Comparison of ENCODE assay signal across 9 cellular contexts in genomic region chr22:50236731-50237409, GRCh38. TPM values are rescaled to one million over a fixed set of nuclear protein-coding genes. Genes with fewer than 3 reads are reported as not detected.
A peak's percentile ranks its signal among the peaks of the same experiment; 100 is the strongest.
DNase-seq lines count a peak whose midpoint lies in the region; ATAC-seq, FAIRE-seq and TF ChIP-seq lines count a peak whose summit lies in the region.
"Had no signal": no experiment of that assay in that cellular context is flagged by ENCODE, and none has a peak within 500 bp of the region (broad histone marks: within the 10 kb centered on the region; RNA-seq: fewer than 3 reads in every experiment).

No MANE protein-coding gene starts in this region.

- H3K79me2 ChIP-seq in Karpas-422 (ENCODE audit: low read length): peaks cover 63% of the 10 kb centered on the region
- peaks cover 18% of the 10 kb centered on the region for H3K79me2 ChIP-seq in neural cell (replicated peaks; ENCODE audit: insufficient read depth, low read length)

- TF ChIP-seq CTCF in bronchial epithelial cell (IDR thresholded peaks at IDR 0.05; ENCODE audit: insufficient read depth, low read length, severe bottlenecking) (peak; percentile 52), neural cell (IDR thresholded peaks at IDR 0.05; ENCODE audit: poor library complexity, severe bottlenecking) (peak; percentile 41)

- H3K27me3 ChIP-seq in Karpas-422 (ENCODE audit: low read length) (no peaks in the 10 kb centered on the region), bronchial epithelial cell (ENCODE audit: control insufficient read depth, insufficient read depth, low read length) (no peaks in the 10 kb centered on the region), neural cell (ENCODE audit: insufficient read depth, low read depth, low read length) (no peaks in the 10 kb centered on the region)

- H3K9me2 ChIP-seq in Karpas-422 (replicated peaks; ENCODE audit: insufficient read depth, low read length): no peaks in the 10 kb centered on the region
- H3K9me2 ChIP-seq in neural cell (ENCODE audit: insufficient read depth, low read length): no peaks in the 10 kb centered on the region

- no peak for FAIRE-seq in bronchial epithelial cell (lab: Jason Lieb, UNC)

- TF ChIP-seq EP300 in neural cell (conservative IDR thresholded peaks at IDR 0.05; ENCODE audit: poor library complexity, severe bottlenecking): no peak

- H4K20me1 ChIP-seq in Karpas-422 (ENCODE audit: insufficient read depth, low read depth, low read length): peaks cover 18% of the 10 kb centered on the region
- no peaks in the 10 kb centered on the region for H4K20me1 ChIP-seq in neural cell (ENCODE audit: insufficient read depth)

- peaks cover 10% of the 10 kb centered on the region; the same call in 1 of the 2 replicates for H3K36me3 ChIP-seq in Karpas-422 (ENCODE audit: insufficient read depth, low read length)
- H3K36me3 ChIP-seq in bronchial epithelial cell (ENCODE audit: control insufficient read depth, insufficient read depth, low read length): peaks cover 12% of the 10 kb centered on the region
- no peaks in the 10 kb centered on the region for H3K36me3 ChIP-seq in neural cell (ENCODE audit: insufficient read depth, low read length)

- H3K9me3 ChIP-seq in Karpas-422 (ENCODE audit: low read length): no peaks in the 10 kb centered on the region
- no peaks in the 10 kb centered on the region for H3K9me3 ChIP-seq in neural cell (ENCODE audit: low read length)

- no peak overlapping the region for H2AFZ ChIP-seq in Karpas-422 (ENCODE audit: low read length)
- no peak overlapping the region for H2AFZ ChIP-seq in neural cell (ENCODE audit: low read depth, low read length)

- DNase-seq in NCI-H2227 (lab: John Stamatoyannopoulos, UW; ENCODE audit: unreplicated experiment) (peak; percentile 26), NCI-H2227 treated with DMSO at 0.1 percent for 48 hours (lab: John Stamatoyannopoulos, UW) (no peak), Karpas-422 (peak; percentile 61), bronchial epithelial cell (ENCODE audit: low read depth) (no peak), iPS-NIHi7 (ENCODE audit: extremely low spot score) (no peak)
- DNase-seq in stimulated activated CD8-positive, alpha-beta memory T cell treated with anti-CD3 and anti-CD28 coated beads, Interleukin-4, amount 100 ng/mL, for 48 hours: no peak
- DNase-seq: CD8-positive, alpha-beta memory T cell had no signal

- no peak for ATAC-seq in GM21447 (IDR thresholded peaks at IDR 0.05; ENCODE audit: unreplicated experiment)

- no peak overlapping the region for H3K27ac ChIP-seq in Karpas-422 (ENCODE audit: low read length)
- no peak overlapping the region for H3K27ac ChIP-seq in neural cell (ENCODE audit: low read length)

- H3F3A ChIP-seq in neural cell (ENCODE audit: insufficient read depth, low read length, poor library complexity, severe bottlenecking): no peaks in the 10 kb centered on the region

- H3K4me3 ChIP-seq in Karpas-422 (ENCODE audit: low read length): no peak overlapping the region
- no peak overlapping the region for H3K4me3 ChIP-seq in bronchial epithelial cell (ENCODE audit: low read depth, low read length)
- H3K4me3 ChIP-seq in neural cell (ENCODE audit: low read length): no peak overlapping the region

- TF ChIP-seq RAD21 in neural cell (conservative IDR thresholded peaks at IDR 0.05): no peak

- H3K9ac ChIP-seq in Karpas-422 (ENCODE audit: low read length) (no peak overlapping the region), neural cell (ENCODE audit: low read length) (no peak overlapping the region)

- H3K4me2 ChIP-seq in Karpas-422 (ENCODE audit: low read depth, low read length, poor library complexity, severe bottlenecking) (no peak overlapping the region), neural cell (ENCODE audit: low read length) (no peak overlapping the region)

- peaks cover 7% of the 10 kb centered on the region for H3K4me1 ChIP-seq in Karpas-422 (ENCODE audit: low read length)

TF ChIP-seq in neural cell, 6 proteins besides CTCF, POLR2A, EP300 and RAD21:
- TF ChIP-seq SMC3 (conservative IDR thresholded peaks at IDR 0.05; ENCODE audit: poor library complexity) (peak; percentile 35), EZH2 (IDR thresholded peaks at IDR 0.05; ENCODE audit: borderline replicate concordance, insufficient read depth, low read length, poor library complexity, severe bottlenecking) (no peak), POLR2AphosphoS5 (IDR thresholded peaks at IDR 0.05) (no peak), MXI1 (conservative IDR thresholded peaks at IDR 0.05; ENCODE audit: poor library complexity, severe bottlenecking) (no peak), TAF1 (IDR thresholded peaks at IDR 0.05; ENCODE audit: low read depth) (no peak)
- TF ChIP-seq, protein P1, sequence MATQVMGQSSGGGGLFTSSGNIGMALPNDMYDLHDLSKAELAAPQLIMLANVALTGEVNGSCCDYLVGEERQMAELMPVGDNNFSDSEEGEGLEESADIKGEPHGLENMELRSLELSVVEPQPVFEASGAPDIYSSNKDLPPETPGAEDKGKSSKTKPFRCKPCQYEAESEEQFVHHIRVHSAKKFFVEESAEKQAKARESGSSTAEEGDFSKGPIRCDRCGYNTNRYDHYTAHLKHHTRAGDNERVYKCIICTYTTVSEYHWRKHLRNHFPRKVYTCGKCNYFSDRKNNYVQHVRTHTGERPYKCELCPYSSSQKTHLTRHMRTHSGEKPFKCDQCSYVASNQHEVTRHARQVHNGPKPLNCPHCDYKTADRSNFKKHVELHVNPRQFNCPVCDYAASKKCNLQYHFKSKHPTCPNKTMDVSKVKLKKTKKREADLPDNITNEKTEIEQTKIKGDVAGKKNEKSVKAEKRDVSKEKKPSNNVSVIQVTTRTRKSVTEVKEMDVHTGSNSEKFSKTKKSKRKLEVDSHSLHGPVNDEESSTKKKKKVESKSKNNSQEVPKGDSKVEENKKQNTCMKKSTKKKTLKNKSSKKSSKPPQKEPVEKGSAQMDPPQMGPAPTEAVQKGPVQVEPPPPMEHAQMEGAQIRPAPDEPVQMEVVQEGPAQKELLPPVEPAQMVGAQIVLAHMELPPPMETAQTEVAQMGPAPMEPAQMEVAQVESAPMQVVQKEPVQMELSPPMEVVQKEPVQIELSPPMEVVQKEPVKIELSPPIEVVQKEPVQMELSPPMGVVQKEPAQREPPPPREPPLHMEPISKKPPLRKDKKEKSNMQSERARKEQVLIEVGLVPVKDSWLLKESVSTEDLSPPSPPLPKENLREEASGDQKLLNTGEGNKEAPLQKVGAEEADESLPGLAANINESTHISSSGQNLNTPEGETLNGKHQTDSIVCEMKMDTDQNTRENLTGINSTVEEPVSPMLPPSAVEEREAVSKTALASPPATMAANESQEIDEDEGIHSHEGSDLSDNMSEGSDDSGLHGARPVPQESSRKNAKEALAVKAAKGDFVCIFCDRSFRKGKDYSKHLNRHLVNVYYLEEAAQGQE (IDR thresholded peaks at IDR 0.05; ENCODE audit: borderline replicate concordance): no peak
TF ChIP-seq in neural cell: peak in this region for 1.

RNA-seq across cellular contexts. Expression of gene TUBGCP6, which starts 8.0 kb away (rescaled TPM):
- total RNA-seq in Karpas-422 (2014; rRNA removed; shearing (Covaris generic); ENCODE audit: low replicate concordance): 16.9 and 32.5 TPM in 2 replicates
- total RNA-seq in bronchial epithelial cell: 18.2 TPM in 2 replicates
- 74.5 and 89.1 TPM in 2 replicates for polyA plus RNA-seq in neural cell
- 58.4 and 60.8 TPM in 2 replicates for polyA minus RNA-seq in neural cell

RNA-seq across cellular contexts. Expression of gene HDAC10, which starts 14.2 kb away (rescaled TPM):
- total RNA-seq in Karpas-422 (2014; rRNA removed; shearing (Covaris generic); ENCODE audit: low replicate concordance): 42.3 and 89.8 TPM in 2 replicates
- 9.7 and 13.8 TPM in 2 replicates for total RNA-seq in bronchial epithelial cell
- 39.1 and 40.5 TPM in 2 replicates for polyA plus RNA-seq in neural cell
- 28.7 and 29.2 TPM in 2 replicates for polyA minus RNA-seq in neural cell

RNA-seq across cellular contexts. Expression of gene MAPK12, which starts 24.6 kb away (rescaled TPM):
- 45.4 and 110 TPM in 2 replicates for total RNA-seq in Karpas-422 (2014; rRNA removed; shearing (Covaris generic); ENCODE audit: low replicate concordance)
- total RNA-seq in bronchial epithelial cell: 12.4 and 14.1 TPM in 2 replicates
- polyA plus RNA-seq in neural cell: 36.7 and 53.3 TPM in 2 replicates
- polyA minus RNA-seq in neural cell: 24.3 and 25.1 TPM in 2 replicates

RNA-seq across cellular contexts. Expression of gene MAPK11, which starts 33.3 kb away (rescaled TPM):
- total RNA-seq in Karpas-422 (2014; rRNA removed; shearing (Covaris generic); ENCODE audit: low replicate concordance): 6.4 and 15.8 TPM in 2 replicates
- 3.4 and 9.0 TPM in 2 replicates for total RNA-seq in bronchial epithelial cell
- polyA plus RNA-seq in neural cell: 36.3 and 55.0 TPM in 2 replicates
- polyA minus RNA-seq in neural cell: 11.2 and 15.3 TPM in 2 replicates

RNA-seq across cellular contexts. Expression of gene SELENOO, which starts 36.1 kb away (rescaled TPM):
- total RNA-seq in Karpas-422 (2014; rRNA removed; shearing (Covaris generic); ENCODE audit: low replicate concordance): 20.0 and 64.1 TPM in 2 replicates
- total RNA-seq in bronchial epithelial cell: 20.8 and 25.7 TPM in 2 replicates
- polyA plus RNA-seq in neural cell: 42.0 and 54.2 TPM in 2 replicates
- polyA minus RNA-seq in neural cell: 8.5 and 9.7 TPM in 2 replicates

Comparison
In these comparisons a context has a peak if more than half of its experiments do, and no peak if none do; other contexts are left out.
1. DNase-seq: peak in NCI-H2227 (single experiment) and Karpas-422 (single experiment); none in NCI-H2227 treated with DMSO at 0.1 percent for 48 hours (single experiment), bronchial epithelial cell (single experiment), iPS-NIHi7 (single experiment) and stimulated activated CD8-positive, alpha-beta memory T cell treated with anti-CD3 and anti-CD28 coated beads, Interleukin-4, amount 100 ng/mL, for 48 hours (single experiment).